1 cellular context compared by ENCODE assay signal in the genomic region with DNA sequence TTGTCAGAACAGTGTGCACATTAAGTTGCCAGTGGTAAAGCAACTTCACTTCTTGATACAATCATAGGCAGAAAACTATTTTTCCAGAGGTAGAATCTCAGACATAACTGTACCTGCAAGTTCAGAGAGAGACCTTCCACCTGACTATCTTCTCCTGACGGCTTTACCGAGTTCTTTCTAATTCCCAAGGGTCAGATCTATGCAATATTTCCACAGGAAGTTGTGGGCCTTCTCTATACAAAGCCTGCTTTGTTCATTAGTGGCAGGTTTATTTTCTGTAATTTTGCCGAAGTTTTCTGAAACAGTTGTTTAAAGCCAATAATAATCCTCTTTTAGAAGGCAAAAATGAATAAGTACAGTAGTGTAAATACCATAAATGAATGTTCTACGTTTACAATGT.
TF ChIP-seq lines count a peak whose summit lies in the region.

No MANE protein-coding gene starts in this region.

TF ChIP-seq in endothelial cell of umbilical vein, 7 proteins besides CTCF, POLR2A, EP300 and RAD21:
- TF ChIP-seq GATA2 (IDR thresholded peaks at IDR 0.05; ENCODE audit: insufficient read depth, insufficient read length, low read depth, low read length): no peak
- TF ChIP-seq, protein P1, sequence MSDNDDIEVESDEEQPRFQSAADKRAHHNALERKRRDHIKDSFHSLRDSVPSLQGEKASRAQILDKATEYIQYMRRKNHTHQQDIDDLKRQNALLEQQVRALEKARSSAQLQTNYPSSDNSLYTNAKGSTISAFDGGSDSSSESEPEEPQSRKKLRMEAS (IDR thresholded peaks at IDR 0.05; ENCODE audit: insufficient read depth, insufficient read length): no peak
- no peak for TF ChIP-seq JUN (IDR thresholded peaks at IDR 0.05; ENCODE audit: borderline replicate concordance, insufficient read depth, insufficient read length, low read depth)
- TF ChIP-seq POLR2AphosphoS5 (IDR thresholded peaks at IDR 0.05; ENCODE audit: insufficient read depth, low read depth, low read length): no peak
- TF ChIP-seq MYC (IDR thresholded peaks at IDR 0.05; ENCODE audit: low read depth, low read length): no peak
- no peak for TF ChIP-seq FOS (IDR thresholded peaks at IDR 0.05; ENCODE audit: borderline replicate concordance, insufficient read depth, low read length)
- no peak for TF ChIP-seq EZH2 (IDR thresholded peaks at IDR 0.05; ENCODE audit: borderline replicate concordance, low read depth, low read length, severe bottlenecking)
TF ChIP-seq in endothelial cell of umbilical vein: peak in this region for 0.
